Comparison of ENCODE assay signal across 9 cellular contexts in the genomic region with DNA sequence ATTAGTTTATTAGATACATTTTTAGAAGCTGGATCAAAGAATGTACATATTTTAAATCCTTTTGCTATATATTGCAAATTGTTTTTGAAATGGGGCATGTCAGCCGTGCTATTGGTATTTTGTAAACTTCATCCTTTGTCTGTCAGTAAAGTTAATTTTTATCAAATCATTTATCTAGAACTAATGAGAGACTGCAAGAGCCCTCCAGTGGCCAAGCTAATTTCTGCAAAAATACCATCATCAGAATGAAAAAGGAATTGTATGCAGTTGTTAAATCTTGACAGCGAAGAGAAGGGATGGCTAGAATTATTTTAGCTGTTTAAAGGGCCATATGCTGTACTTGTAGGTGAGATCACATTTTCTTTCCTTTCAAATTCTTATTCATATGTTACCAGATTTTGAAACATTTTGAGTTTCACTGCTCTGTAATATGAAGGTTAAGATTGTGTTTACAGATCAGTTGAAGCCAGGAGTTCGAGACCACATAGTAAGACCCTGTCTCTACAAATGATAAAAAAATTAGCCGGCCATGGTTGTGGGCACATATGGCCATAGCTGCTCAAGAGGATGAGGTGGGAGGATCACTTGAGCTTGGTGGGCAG. TPM values are rescaled to one million over a fixed set of nuclear protein-coding genes. Genes with fewer than 3 reads are reported as not detected.
DNase-seq lines count a peak whose midpoint lies in the region; ATAC-seq and TF ChIP-seq lines count a peak whose summit lies in the region.
"Had no signal": no experiment of that assay in that cellular context is flagged by ENCODE, and none has a peak within 500 bp of the region (broad histone marks: within the 10 kb centered on the region; RNA-seq: fewer than 3 reads in every experiment).

No MANE protein-coding gene starts in this region.

- TF ChIP-seq CTCF in body of pancreas (IDR thresholded peaks at IDR 0.05) = peak in 6 of 7 experiments; percentile 11 to 58 (median 45)

- no peaks in the 10 kb centered on the region for H3K4me1 Mint-ChIP-seq in activated CD4-positive, alpha-beta memory T cell treated with anti-CD3 and anti-CD28 coated beads, Interleukin-2, amount 10 ng/mL, durations not matched to agents 7 days and 5 days

- H3K27ac ChIP-seq in body of pancreas = no peak overlapping the region
- H3K27ac ChIP-seq: SJSA1 had no signal

- no peaks in the 10 kb centered on the region for H3K27me3 ChIP-seq in body of pancreas
- H3K27me3 ChIP-seq: SJSA1 had no signal

- H3K27ac Mint-ChIP-seq in activated CD4-positive, alpha-beta memory T cell treated with anti-CD3 and anti-CD28 coated beads, Interleukin-2, amount 10 ng/mL, durations not matched to agents 7 days and 5 days = no peak overlapping the region

- CTCF ChIA-PET in HEK293T (lab: Yijun Ruan, JAX) = interaction anchor here (0.6 kb wide), 1 partner anchor 355 kb away, joined by 3 read pairs; no protein-coding TSS in a partner anchor
- CTCF ChIA-PET in activated CD4-positive, alpha-beta memory T cell treated with anti-CD3 and anti-CD28 coated beads, Interleukin-2, amount 10 ng/mL, durations not matched to agents 7 days and 5 days (lab: Charles Lee) = interaction anchor here (1.0 to 8.5 kb wide), 10 partner anchors 15 to 641 kb away, joined by 3 to 120 read pairs (median 4); a partner anchor contains a TSS

- H3K9me3 ChIP-seq in body of pancreas = no peaks in the 10 kb centered on the region
- H3K9me3 ChIP-seq: SJSA1 had no signal

- intact Hi-C loops in body of pancreas (cut with DNase I) = loop anchor here (10.0 kb wide), 1 partner anchor 404 kb away; no protein-coding TSS in a partner anchor

- no peaks in the 10 kb centered on the region for H3K4me1 ChIP-seq in body of pancreas

- DNase-seq in GM03348 (ENCODE audit: low spot score) (peak; percentile 44), NCI-H1092 treated with DMSO at 0.1 percent for 48 hours (lab: John Stamatoyannopoulos, UW) (peak; percentile 20), body of pancreas (peak in 1 of 4 donors; percentile 22), myocyte (ENCODE audit: low read depth) (peak; percentile 47), HEK293T (ENCODE audit: extremely low spot score) (no peak), T-helper 9 cell (no peak)
- no peak for DNase-seq in activated CD4-positive, alpha-beta memory T cell treated with anti-CD3 and anti-CD28 coated beads, Interleukin-2, amount 10 ng/mL, durations not matched to agents 7 days and 5 days

- 36 to 37% methylated on average over 4 of the region's 4 CpGs for WGBS in body of pancreas, 2 donors

- H3K36me3 ChIP-seq in body of pancreas (replicated peaks in 1 of 2; ENCODE audit: insufficient read depth in 1 of 2, low read depth in 2 of 2) = no peaks in the 10 kb centered on the region
- H3K36me3 ChIP-seq: SJSA1 had no signal

- no peaks in the 10 kb centered on the region for H3K9me3 Mint-ChIP-seq in activated CD4-positive, alpha-beta memory T cell treated with anti-CD3 and anti-CD28 coated beads, Interleukin-2, amount 10 ng/mL, durations not matched to agents 7 days and 5 days

- ATAC-seq in body of pancreas (no peak), GM19395 (IDR thresholded peaks at IDR 0.05; ENCODE audit: unreplicated experiment) (no peak)

- no peaks in the 10 kb centered on the region for H3K36me3 Mint-ChIP-seq in activated CD4-positive, alpha-beta memory T cell treated with anti-CD3 and anti-CD28 coated beads, Interleukin-2, amount 10 ng/mL, durations not matched to agents 7 days and 5 days (ENCODE audit: low read depth)

- no peaks in the 10 kb centered on the region for H3K27me3 Mint-ChIP-seq in activated CD4-positive, alpha-beta memory T cell treated with anti-CD3 and anti-CD28 coated beads, Interleukin-2, amount 10 ng/mL, durations not matched to agents 7 days and 5 days

- POLR2A ChIA-PET in HEK293T (lab: Yijun Ruan, JAX) = no interaction called here
- POLR2A ChIA-PET in activated CD4-positive, alpha-beta memory T cell treated with anti-CD3 and anti-CD28 coated beads, Interleukin-2, amount 10 ng/mL, durations not matched to agents 7 days and 5 days (lab: Charles Lee) = no interaction called here

- no peak overlapping the region for H3K4me3 Mint-ChIP-seq in activated CD4-positive, alpha-beta memory T cell treated with anti-CD3 and anti-CD28 coated beads, Interleukin-2, amount 10 ng/mL, durations not matched to agents 7 days and 5 days

- TF ChIP-seq POLR2A in body of pancreas (IDR thresholded peaks at IDR 0.05) = no peak

- H3K4me3 ChIP-seq in body of pancreas = no peak overlapping the region
- H3K4me3 ChIP-seq: SJSA1 had no signal

TF ChIP-seq in HEK293T, 16 proteins besides CTCF, POLR2A, EP300 and RAD21:
- TF ChIP-seq SUZ12 (IDR thresholded peaks at IDR 0.05) (no peak), TARDBP (IDR thresholded peaks at IDR 0.05) (no peak), ARNT (IDR thresholded peaks at IDR 0.05) (no peak), BHLHE40 (IDR thresholded peaks at IDR 0.05; ENCODE audit: borderline replicate concordance) (no peak), CTBP1 (IDR thresholded peaks at IDR 0.05; ENCODE audit: borderline replicate concordance) (no peak), LEF1 (IDR thresholded peaks at IDR 0.05; ENCODE audit: borderline replicate concordance) (no peak), HDGF (IDR thresholded peaks at IDR 0.05; ENCODE audit: borderline replicate concordance) (no peak), ELF4 (IDR thresholded peaks at IDR 0.05) (no peak), ZNF384 (IDR thresholded peaks at IDR 0.05) (no peak), FOXM1 (IDR thresholded peaks at IDR 0.05; ENCODE audit: borderline replicate concordance) (no peak), L3MBTL2 (conservative IDR thresholded peaks at IDR 0.05) (no peak), FOXK2 (IDR thresholded peaks at IDR 0.05) (no peak), FOXA1 (IDR thresholded peaks at IDR 0.05) (no peak)
- TF ChIP-seq, protein P1, sequence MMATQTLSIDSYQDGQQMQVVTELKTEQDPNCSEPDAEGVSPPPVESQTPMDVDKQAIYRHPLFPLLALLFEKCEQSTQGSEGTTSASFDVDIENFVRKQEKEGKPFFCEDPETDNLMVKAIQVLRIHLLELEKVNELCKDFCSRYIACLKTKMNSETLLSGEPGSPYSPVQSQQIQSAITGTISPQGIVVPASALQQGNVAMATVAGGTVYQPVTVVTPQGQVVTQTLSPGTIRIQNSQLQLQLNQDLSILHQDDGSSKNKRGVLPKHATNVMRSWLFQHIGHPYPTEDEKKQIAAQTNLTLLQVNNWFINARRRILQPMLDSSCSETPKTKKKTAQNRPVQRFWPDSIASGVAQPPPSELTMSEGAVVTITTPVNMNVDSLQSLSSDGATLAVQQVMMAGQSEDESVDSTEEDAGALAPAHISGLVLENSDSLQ (IDR thresholded peaks at IDR 0.05) = no peak

RNA-seq across cellular contexts. Expression of a gene that starts 8.1 kb away (rescaled TPM):
- total RNA-seq in body of pancreas (1 to 10 TPM; 3.9 to 5.6 TPM), myocyte (not detected in 2 replicates)
- polyA plus RNA-seq in myocyte (2012) = 0.87 TPM
- total RNA-seq in activated CD4-positive, alpha-beta memory T cell treated with anti-CD3 and anti-CD28 coated beads, Interleukin-2, amount 10 ng/mL, durations not matched to agents 7 days and 5 days = not detected

RNA-seq across cellular contexts. Expression of a gene that starts 53.0 kb away (rescaled TPM):
- total RNA-seq in body of pancreas (10 to 100 TPM; 17.5 to 22.6 TPM), myocyte (34.0 and 40.3 TPM in 2 replicates)
- 35.6 TPM for polyA plus RNA-seq in myocyte (2012)
- 10 to 100 TPM; 18.0 to 19.0 TPM for total RNA-seq in activated CD4-positive, alpha-beta memory T cell treated with anti-CD3 and anti-CD28 coated beads, Interleukin-2, amount 10 ng/mL, durations not matched to agents 7 days and 5 days

Comparison
In these comparisons a context has a peak if more than half of its experiments do, and no peak if none do; other contexts are left out.
1. DNase-seq: peak in GM03348 (single experiment), NCI-H1092 treated with DMSO at 0.1 percent for 48 hours (single experiment) and myocyte (single experiment); none in HEK293T (single experiment), activated CD4-positive, alpha-beta memory T cell treated with anti-CD3 and anti-CD28 coated beads, Interleukin-2, amount 10 ng/mL, durations not matched to agents 7 days and 5 days (single experiment) and T-helper 9 cell (single experiment).